1 cellular context compared by ENCODE assay signal in the genomic region with DNA sequence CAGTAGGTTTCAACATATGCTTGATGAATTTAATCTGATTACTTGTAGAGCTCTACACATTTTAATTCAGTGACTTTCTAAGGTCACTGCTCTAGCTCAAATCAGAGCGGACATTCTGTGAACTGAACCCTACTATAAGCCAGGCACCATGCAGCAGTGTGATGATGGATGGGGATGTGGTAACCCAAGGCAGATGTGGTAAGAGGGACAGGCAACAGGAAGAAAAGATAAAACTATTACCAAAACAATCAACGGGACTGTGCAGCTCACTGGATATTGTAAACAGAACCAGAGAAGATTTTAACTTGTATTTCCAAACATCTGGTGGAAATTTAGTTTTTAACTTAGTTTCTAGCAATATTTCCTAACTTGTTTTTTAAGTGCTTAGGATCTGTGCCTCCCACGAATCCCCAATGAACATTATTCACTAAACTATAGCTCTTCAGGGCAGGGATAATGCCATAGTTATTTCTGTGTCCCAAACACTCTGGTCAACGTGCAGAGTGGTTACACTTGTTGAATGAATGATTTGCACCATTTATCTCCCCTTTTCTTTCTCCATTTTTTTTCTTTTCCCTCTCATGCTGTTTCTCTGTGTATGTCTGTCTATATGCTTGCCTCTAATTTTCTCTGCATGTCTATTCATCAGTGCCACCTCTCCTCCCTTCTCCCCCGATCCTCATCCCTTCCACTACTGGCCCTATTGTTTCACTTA.
A peak's percentile ranks its signal among the peaks of the same experiment; 100 is the strongest.
TF ChIP-seq lines count a peak whose summit lies in the region.

No MANE protein-coding gene starts in this region.

TF ChIP-seq in K562, 482 proteins besides CTCF, POLR2A, EP300 and RAD21 (continued from another document and continues in another):
- TF ChIP-seq, protein P1, sequence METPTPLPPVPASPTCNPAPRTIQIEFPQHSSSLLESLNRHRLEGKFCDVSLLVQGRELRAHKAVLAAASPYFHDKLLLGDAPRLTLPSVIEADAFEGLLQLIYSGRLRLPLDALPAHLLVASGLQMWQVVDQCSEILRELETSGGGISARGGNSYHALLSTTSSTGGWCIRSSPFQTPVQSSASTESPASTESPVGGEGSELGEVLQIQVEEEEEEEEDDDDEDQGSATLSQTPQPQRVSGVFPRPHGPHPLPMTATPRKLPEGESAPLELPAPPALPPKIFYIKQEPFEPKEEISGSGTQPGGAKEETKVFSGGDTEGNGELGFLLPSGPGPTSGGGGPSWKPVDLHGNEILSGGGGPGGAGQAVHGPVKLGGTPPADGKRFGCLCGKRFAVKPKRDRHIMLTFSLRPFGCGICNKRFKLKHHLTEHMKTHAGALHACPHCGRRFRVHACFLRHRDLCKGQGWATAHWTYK (CRISPR knock-in tag; IDR thresholded peaks at IDR 0.05) = no peak
- TF ChIP-seq U2AF2 (optimal IDR thresholded peaks at IDR 0.05; ENCODE audit: low read depth, low read length) = no peak
- TF ChIP-seq ARID2 (IDR thresholded peaks at IDR 0.05) = no peak
- no peak for TF ChIP-seq ILK (tag; IDR thresholded peaks at IDR 0.05; ENCODE audit: borderline replicate concordance, low read depth)
- TF ChIP-seq, protein P2, sequence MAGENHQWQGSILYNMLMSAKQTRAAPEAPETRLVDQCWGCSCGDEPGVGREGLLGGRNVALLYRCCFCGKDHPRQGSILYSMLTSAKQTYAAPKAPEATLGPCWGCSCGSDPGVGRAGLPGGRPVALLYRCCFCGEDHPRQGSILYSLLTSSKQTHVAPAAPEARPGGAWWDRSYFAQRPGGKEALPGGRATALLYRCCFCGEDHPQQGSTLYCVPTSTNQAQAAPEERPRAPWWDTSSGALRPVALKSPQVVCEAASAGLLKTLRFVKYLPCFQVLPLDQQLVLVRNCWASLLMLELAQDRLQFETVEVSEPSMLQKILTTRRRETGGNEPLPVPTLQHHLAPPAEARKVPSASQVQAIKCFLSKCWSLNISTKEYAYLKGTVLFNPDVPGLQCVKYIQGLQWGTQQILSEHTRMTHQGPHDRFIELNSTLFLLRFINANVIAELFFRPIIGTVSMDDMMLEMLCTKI (IDR thresholded peaks at IDR 0.05; ENCODE audit: partially characterized antibody) = no peak
- TF ChIP-seq CCNT2 (IDR thresholded peaks at IDR 0.05; ENCODE audit: borderline replicate concordance, extremely low read depth, insufficient read length, low read depth, low read length) = no peak
- no peak for TF ChIP-seq HDAC2 (IDR thresholded peaks at IDR 0.05)
- TF ChIP-seq BACH1 (tag; IDR thresholded peaks at IDR 0.05) = no peak
- no peak for TF ChIP-seq TCF7 (IDR thresholded peaks at IDR 0.05; ENCODE audit: borderline replicate concordance)
- TF ChIP-seq ASH1L (IDR thresholded peaks at IDR 0.05; ENCODE audit: borderline replicate concordance, low read depth, partially characterized antibody) = no peak
- TF ChIP-seq, protein P3, sequence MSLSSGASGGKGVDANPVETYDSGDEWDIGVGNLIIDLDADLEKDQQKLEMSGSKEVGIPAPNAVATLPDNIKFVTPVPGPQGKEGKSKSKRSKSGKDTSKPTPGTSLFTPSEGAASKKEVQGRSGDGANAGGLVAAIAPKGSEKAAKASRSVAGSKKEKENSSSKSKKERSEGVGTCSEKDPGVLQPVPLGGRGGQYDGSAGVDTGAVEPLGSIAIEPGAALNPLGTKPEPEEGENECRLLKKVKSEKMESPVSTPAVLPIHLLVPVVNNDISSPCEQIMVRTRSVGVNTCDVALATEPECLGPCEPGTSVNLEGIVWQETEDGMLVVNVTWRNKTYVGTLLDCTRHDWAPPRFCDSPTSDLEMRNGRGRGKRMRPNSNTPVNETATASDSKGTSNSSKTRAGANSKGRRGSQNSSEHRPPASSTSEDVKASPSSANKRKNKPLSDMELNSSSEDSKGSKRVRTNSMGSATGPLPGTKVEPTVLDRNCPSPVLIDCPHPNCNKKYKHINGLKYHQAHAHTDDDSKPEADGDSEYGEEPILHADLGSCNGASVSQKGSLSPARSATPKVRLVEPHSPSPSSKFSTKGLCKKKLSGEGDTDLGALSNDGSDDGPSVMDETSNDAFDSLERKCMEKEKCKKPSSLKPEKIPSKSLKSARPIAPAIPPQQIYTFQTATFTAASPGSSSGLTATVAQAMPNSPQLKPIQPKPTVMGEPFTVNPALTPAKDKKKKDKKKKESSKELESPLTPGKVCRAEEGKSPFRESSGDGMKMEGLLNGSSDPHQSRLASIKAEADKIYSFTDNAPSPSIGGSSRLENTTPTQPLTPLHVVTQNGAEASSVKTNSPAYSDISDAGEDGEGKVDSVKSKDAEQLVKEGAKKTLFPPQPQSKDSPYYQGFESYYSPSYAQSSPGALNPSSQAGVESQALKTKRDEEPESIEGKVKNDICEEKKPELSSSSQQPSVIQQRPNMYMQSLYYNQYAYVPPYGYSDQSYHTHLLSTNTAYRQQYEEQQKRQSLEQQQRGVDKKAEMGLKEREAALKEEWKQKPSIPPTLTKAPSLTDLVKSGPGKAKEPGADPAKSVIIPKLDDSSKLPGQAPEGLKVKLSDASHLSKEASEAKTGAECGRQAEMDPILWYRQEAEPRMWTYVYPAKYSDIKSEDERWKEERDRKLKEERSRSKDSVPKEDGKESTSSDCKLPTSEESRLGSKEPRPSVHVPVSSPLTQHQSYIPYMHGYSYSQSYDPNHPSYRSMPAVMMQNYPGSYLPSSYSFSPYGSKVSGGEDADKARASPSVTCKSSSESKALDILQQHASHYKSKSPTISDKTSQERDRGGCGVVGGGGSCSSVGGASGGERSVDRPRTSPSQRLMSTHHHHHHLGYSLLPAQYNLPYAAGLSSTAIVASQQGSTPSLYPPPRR (CRISPR knock-in tag; IDR thresholded peaks at IDR 0.05; ENCODE audit: borderline replicate concordance) = no peak
- TF ChIP-seq RCOR1 (IDR thresholded peaks at IDR 0.05; ENCODE audit: borderline replicate concordance in 1 of 2, low read depth in 2 of 2, low read length in 2 of 2) = peak in 1 of 2 experiments; percentile 87; a peak in 2 of 4 replicates
- TF ChIP-seq, protein P4, sequence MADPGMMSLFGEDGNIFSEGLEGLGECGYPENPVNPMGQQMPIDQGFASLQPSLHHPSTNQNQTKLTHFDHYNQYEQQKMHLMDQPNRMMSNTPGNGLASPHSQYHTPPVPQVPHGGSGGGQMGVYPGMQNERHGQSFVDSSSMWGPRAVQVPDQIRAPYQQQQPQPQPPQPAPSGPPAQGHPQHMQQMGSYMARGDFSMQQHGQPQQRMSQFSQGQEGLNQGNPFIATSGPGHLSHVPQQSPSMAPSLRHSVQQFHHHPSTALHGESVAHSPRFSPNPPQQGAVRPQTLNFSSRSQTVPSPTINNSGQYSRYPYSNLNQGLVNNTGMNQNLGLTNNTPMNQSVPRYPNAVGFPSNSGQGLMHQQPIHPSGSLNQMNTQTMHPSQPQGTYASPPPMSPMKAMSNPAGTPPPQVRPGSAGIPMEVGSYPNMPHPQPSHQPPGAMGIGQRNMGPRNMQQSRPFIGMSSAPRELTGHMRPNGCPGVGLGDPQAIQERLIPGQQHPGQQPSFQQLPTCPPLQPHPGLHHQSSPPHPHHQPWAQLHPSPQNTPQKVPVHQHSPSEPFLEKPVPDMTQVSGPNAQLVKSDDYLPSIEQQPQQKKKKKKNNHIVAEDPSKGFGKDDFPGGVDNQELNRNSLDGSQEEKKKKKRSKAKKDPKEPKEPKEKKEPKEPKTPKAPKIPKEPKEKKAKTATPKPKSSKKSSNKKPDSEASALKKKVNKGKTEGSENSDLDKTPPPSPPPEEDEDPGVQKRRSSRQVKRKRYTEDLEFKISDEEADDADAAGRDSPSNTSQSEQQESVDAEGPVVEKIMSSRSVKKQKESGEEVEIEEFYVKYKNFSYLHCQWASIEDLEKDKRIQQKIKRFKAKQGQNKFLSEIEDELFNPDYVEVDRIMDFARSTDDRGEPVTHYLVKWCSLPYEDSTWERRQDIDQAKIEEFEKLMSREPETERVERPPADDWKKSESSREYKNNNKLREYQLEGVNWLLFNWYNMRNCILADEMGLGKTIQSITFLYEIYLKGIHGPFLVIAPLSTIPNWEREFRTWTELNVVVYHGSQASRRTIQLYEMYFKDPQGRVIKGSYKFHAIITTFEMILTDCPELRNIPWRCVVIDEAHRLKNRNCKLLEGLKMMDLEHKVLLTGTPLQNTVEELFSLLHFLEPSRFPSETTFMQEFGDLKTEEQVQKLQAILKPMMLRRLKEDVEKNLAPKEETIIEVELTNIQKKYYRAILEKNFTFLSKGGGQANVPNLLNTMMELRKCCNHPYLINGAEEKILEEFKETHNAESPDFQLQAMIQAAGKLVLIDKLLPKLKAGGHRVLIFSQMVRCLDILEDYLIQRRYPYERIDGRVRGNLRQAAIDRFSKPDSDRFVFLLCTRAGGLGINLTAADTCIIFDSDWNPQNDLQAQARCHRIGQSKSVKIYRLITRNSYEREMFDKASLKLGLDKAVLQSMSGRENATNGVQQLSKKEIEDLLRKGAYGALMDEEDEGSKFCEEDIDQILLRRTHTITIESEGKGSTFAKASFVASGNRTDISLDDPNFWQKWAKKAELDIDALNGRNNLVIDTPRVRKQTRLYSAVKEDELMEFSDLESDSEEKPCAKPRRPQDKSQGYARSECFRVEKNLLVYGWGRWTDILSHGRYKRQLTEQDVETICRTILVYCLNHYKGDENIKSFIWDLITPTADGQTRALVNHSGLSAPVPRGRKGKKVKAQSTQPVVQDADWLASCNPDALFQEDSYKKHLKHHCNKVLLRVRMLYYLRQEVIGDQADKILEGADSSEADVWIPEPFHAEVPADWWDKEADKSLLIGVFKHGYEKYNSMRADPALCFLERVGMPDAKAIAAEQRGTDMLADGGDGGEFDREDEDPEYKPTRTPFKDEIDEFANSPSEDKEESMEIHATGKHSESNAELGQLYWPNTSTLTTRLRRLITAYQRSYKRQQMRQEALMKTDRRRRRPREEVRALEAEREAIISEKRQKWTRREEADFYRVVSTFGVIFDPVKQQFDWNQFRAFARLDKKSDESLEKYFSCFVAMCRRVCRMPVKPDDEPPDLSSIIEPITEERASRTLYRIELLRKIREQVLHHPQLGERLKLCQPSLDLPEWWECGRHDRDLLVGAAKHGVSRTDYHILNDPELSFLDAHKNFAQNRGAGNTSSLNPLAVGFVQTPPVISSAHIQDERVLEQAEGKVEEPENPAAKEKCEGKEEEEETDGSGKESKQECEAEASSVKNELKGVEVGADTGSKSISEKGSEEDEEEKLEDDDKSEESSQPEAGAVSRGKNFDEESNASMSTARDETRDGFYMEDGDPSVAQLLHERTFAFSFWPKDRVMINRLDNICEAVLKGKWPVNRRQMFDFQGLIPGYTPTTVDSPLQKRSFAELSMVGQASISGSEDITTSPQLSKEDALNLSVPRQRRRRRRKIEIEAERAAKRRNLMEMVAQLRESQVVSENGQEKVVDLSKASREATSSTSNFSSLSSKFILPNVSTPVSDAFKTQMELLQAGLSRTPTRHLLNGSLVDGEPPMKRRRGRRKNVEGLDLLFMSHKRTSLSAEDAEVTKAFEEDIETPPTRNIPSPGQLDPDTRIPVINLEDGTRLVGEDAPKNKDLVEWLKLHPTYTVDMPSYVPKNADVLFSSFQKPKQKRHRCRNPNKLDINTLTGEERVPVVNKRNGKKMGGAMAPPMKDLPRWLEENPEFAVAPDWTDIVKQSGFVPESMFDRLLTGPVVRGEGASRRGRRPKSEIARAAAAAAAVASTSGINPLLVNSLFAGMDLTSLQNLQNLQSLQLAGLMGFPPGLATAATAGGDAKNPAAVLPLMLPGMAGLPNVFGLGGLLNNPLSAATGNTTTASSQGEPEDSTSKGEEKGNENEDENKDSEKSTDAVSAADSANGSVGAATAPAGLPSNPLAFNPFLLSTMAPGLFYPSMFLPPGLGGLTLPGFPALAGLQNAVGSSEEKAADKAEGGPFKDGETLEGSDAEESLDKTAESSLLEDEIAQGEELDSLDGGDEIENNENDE (IDR thresholded peaks at IDR 0.05; ENCODE audit: low read depth, low read length) = no peak
- TF ChIP-seq ZFP36 (IDR thresholded peaks at IDR 0.05; ENCODE audit: low read depth, low read length, partially characterized antibody) = no peak
- TF ChIP-seq PURB (CRISPR knock-in tag; IDR thresholded peaks at IDR 0.05; ENCODE audit: low read depth) = no peak
- 0 out of 2 replicates have a peak, but pooled peaks have one; percentile 32 for TF ChIP-seq PML (IDR thresholded peaks at IDR 0.05; ENCODE audit: low read length)
- TF ChIP-seq GABPB2 (CRISPR knock-in tag; conservative IDR thresholded peaks at IDR 0.05) = no peak
- TF ChIP-seq BCOR (IDR thresholded peaks at IDR 0.05) = no peak
- no peak for TF ChIP-seq FOXJ2 (tag; IDR thresholded peaks at IDR 0.05)
- TF ChIP-seq TFAM (CRISPR knock-in tag; conservative IDR thresholded peaks at IDR 0.05) = no peak
- TF ChIP-seq, protein P5, sequence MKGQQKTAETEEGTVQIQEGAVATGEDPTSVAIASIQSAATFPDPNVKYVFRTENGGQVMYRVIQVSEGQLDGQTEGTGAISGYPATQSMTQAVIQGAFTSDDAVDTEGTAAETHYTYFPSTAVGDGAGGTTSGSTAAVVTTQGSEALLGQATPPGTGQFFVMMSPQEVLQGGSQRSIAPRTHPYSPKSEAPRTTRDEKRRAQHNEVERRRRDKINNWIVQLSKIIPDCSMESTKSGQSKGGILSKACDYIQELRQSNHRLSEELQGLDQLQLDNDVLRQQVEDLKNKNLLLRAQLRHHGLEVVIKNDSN (CRISPR knock-in tag; IDR thresholded peaks at IDR 0.05) = no peak
- TF ChIP-seq, protein P6, sequence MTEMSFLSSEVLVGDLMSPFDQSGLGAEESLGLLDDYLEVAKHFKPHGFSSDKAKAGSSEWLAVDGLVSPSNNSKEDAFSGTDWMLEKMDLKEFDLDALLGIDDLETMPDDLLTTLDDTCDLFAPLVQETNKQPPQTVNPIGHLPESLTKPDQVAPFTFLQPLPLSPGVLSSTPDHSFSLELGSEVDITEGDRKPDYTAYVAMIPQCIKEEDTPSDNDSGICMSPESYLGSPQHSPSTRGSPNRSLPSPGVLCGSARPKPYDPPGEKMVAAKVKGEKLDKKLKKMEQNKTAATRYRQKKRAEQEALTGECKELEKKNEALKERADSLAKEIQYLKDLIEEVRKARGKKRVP (CRISPR knock-in tag; IDR thresholded peaks at IDR 0.05) = no peak
- TF ChIP-seq ETV1 (tag; conservative IDR thresholded peaks at IDR 0.05; ENCODE audit: low read depth) = peak; percentile 63
- TF ChIP-seq ZKSCAN8 (CRISPR knock-in tag; IDR thresholded peaks at IDR 0.05) = no peak
- TF ChIP-seq ZNF263 (CRISPR knock-in tag; IDR thresholded peaks at IDR 0.05; ENCODE audit: borderline replicate concordance) = no peak
- no peak for TF ChIP-seq ZSCAN29 (IDR thresholded peaks at IDR 0.05)
- TF ChIP-seq ZNF121 (CRISPR knock-in tag; conservative IDR thresholded peaks at IDR 0.05) = no peak
- TF ChIP-seq, protein P7, sequence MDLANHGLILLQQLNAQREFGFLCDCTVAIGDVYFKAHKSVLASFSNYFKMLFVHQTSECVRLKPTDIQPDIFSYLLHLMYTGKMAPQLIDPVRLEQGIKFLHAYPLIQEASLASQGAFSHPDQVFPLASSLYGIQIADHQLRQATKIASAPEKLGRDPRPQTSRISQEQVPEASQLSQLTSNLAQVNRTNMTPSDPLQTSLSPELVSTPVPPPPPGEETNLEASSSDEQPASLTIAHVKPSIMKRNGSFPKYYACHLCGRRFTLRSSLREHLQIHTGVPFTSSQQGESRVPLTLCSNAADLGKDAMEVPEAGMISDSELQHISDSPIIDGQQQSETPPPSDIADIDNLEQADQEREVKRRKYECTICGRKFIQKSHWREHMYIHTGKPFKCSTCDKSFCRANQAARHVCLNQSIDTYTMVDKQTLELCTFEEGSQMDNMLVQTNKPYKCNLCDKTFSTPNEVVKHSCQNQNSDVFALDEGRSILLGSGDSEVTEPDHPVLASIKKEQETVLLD (IDR thresholded peaks at IDR 0.05) = no peak
- no peak for TF ChIP-seq FOXM1 (IDR thresholded peaks at IDR 0.05; ENCODE audit: low read depth)
- TF ChIP-seq FOXM1 (CRISPR knock-in tag; IDR thresholded peaks at IDR 0.05; ENCODE audit: low read depth) = no peak
- TF ChIP-seq MCM2 (IDR thresholded peaks at IDR 0.05; ENCODE audit: low read depth) = no peak
- no peak for TF ChIP-seq RBBP5 (IDR thresholded peaks at IDR 0.05; ENCODE audit: borderline replicate concordance, insufficient read depth, low read length, poor library complexity, severe bottlenecking)
- TF ChIP-seq TARDBP (IDR thresholded peaks at IDR 0.05) = no peak
- no peak for TF ChIP-seq ZFPM2 (CRISPR knock-in tag; IDR thresholded peaks at IDR 0.05)
- no peak for TF ChIP-seq KDM5B (IDR thresholded peaks at IDR 0.05; ENCODE audit: insufficient replicate concordance, low read depth, low read length)
- TF ChIP-seq TRIM24 (IDR thresholded peaks at IDR 0.05) = no peak
